20 cellular contexts compared by ENCODE assay signal in the genomic region with DNA sequence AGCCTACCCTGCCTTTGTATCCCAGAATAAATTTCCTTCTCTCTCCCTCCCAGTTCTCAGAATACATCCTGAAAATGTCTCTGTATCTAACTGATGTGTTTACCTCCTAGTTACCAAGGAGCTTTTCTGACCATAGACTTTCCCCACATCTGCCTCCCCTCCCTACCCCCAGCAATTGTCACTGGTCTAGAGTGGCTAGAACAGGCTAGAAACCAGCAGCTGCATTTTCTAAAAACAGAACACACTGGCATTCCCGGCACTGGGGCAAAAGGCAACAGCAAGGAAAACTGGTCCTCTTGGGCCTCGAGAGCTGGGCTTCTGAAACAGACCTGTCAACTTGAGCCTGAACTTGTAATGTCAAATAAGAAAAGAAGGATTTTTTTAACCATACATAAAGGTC. TPM values are rescaled to one million over a fixed set of nuclear protein-coding genes. Genes with fewer than 3 reads are reported as not detected.
"Had no signal": no experiment of that assay in that cellular context is flagged by ENCODE, and none has a peak within 500 bp of the region (broad histone marks: within the 10 kb centered on the region; RNA-seq: fewer than 3 reads in every experiment).

No MANE protein-coding gene starts in this region.

- DNase-seq: activated CD4-positive, alpha-beta T cell treated with anti-CD3 and anti-CD28 coated beads, Interleukin-2, amount 10 ng/mL, durations not matched to agents 7 days and 5 days; activated CD4-positive, CD25-positive, alpha-beta regulatory T cell; activated CD8-positive, alpha-beta memory T cell treated with anti-CD3 and anti-CD28 coated beads for 24 hours; activated naive CD4-positive, alpha-beta T cell treated with anti-CD3 and anti-CD28 coated beads for 36 hours; cortex of kidney; effector CD8-positive, alpha-beta T cell; kidney glomerular epithelial cell; nephron progenitor cell; stimulated activated CD4-positive, alpha-beta T cell treated with anti-CD3 and anti-CD28 coated beads, Interleukin-12 subunit alpha, Interleukin-12 subunit beta, amount 100 ng/mL, for 4 hours; stimulated activated CD4-positive, alpha-beta T cell treated with anti-CD3 and anti-CD28 coated beads, Interleukin-4, amount 100 ng/mL, for 1 hour; stimulated activated CD8-positive, alpha-beta memory T cell treated with anti-CD3 and anti-CD28 coated beads, Interleukin-4, amount 100 ng/mL, for 48 hours; stimulated activated naive CD8-positive, alpha-beta T cell treated with anti-CD3 and anti-CD28 coated beads, Interleukin-15, Interleukin-2, amounts not matched to agents 100 U/mL and 50 U/mL, for 24 hours; T-helper 17 cell had no signal

- H3K27me3 ChIP-seq: hepatocyte had no signal

- H3K4me1 Mint-ChIP-seq: activated CD4-positive, alpha-beta T cell treated with anti-CD3 and anti-CD28 coated beads, Interleukin-2, amount 10 ng/mL, durations not matched to agents 7 days and 5 days; central memory CD8-positive, alpha-beta T cell; nephron progenitor cell; T-helper 17 cell had no signal

- H3K27ac Mint-ChIP-seq: activated CD4-positive, alpha-beta T cell treated with anti-CD3 and anti-CD28 coated beads, Interleukin-2, amount 10 ng/mL, durations not matched to agents 7 days and 5 days; activated naive CD4-positive, alpha-beta T cell treated with anti-CD3 and anti-CD28 coated beads for 36 hours; nephron progenitor cell; T-helper 17 cell had no signal

- ATAC-seq: mucosa of descending colon; sciatic nerve; stimulated activated naive CD8-positive, alpha-beta T cell treated with anti-CD3 and anti-CD28 coated beads, Interleukin-15, Interleukin-2, amounts not matched to agents 100 U/mL and 50 U/mL, for 24 hours; T-helper 17 cell had no signal

- H3K27me3 Mint-ChIP-seq: activated CD4-positive, alpha-beta T cell treated with anti-CD3 and anti-CD28 coated beads, Interleukin-2, amount 10 ng/mL, durations not matched to agents 7 days and 5 days; central memory CD8-positive, alpha-beta T cell; T-helper 17 cell had no signal

- H3K27ac ChIP-seq: hepatocyte, prostate gland had no signal

- H3K4me3 Mint-ChIP-seq: activated CD4-positive, alpha-beta T cell treated with anti-CD3 and anti-CD28 coated beads, Interleukin-2, amount 10 ng/mL, durations not matched to agents 7 days and 5 days; activated naive CD4-positive, alpha-beta T cell treated with anti-CD3 and anti-CD28 coated beads for 36 hours; central memory CD8-positive, alpha-beta T cell; nephron progenitor cell; T-helper 17 cell had no signal

- H3K9me3 ChIP-seq: mucosa of descending colon, prostate gland had no signal

- H3K4me3 ChIP-seq: hepatocyte, lung, mucosa of descending colon, prostate gland had no signal

- H3K36me3 ChIP-seq: prostate gland had no signal

- H3K4me1 ChIP-seq: prostate gland had no signal

- H3K9me3 Mint-ChIP-seq: central memory CD8-positive, alpha-beta T cell had no signal

RNA-seq across cellular contexts. Expression of a gene that starts 16.4 kb away (rescaled TPM):
- total RNA-seq: fibroblast of lung had no signal
- polyA plus RNA-seq: fibroblast of lung, hepatocyte had no signal
